Comparison of ENCODE assay signal across 39 cellular contexts in genomic region chr12:39448038-39448437, GRCh38.
"Had no signal": no experiment of that assay in that cellular context is flagged by ENCODE, and none has a peak within 500 bp of the region (broad histone marks: within the 10 kb centered on the region; RNA-seq: fewer than 3 reads in every experiment).

No MANE protein-coding gene starts in this region.

- H3K27ac ChIP-seq: adrenal gland, ascending aorta, body of pancreas, brain microvascular endothelial cell, breast epithelium, cardiac muscle cell had no signal

- H3K4me3 Mint-ChIP-seq: activated naive CD4-positive, alpha-beta T cell treated with anti-CD3 and anti-CD28 coated beads for 36 hours; activated naive CD4-positive, alpha-beta T cell treated with anti-CD3 and anti-CD28 coated beads, Interleukin-2, amount 10 ng/mL, durations not matched to agents 7 days and 5 days; activated naive CD4-positive, alpha-beta T cell treated with anti-CD3 and anti-CD28 coated beads, Interleukin-2, amount 50 U/mL, for 24 hours; activated naive CD8-positive, alpha-beta T cell; activated naive CD8-positive, alpha-beta T cell treated with anti-CD3 and anti-CD28 coated beads for 36 hours; activated naive CD8-positive, alpha-beta T cell treated with anti-CD3 and anti-CD28 coated beads, Interleukin-2, amount 10 ng/mL, durations not matched to agents 7 days and 5 days; activated naive CD8-positive, alpha-beta T cell treated with anti-CD3 and anti-CD28 coated beads, Interleukin-2, amount 50 U/mL, for 24 hours; activated T-cell treated with anti-CD3 and anti-CD28 coated beads, Interleukin-2, amount 50 U/mL, for 24 hours; activated T-cell treated with anti-CD3 and anti-CD28 coated beads, Interleukin-2, amount 50 U/mL, for 4 hours; activated T-cell treated with anti-CD3 and anti-CD28 coated beads, Interleukin-2, amount 50 U/mL, for 72 hours; activated T-helper 1 cell treated with anti-CD3 and anti-CD28 coated beads, Interleukin-12 subunit alpha, Interleukin-12 subunit beta, Interleukin-2, Interleukin-4 antibody, amounts not matched to agents 30 ng/mL and 10 ng/mL and 1 ng/mL, durations not matched to agents 14 hours and 24 hours and 36 hours; activated T-helper 17 cell treated with anti-CD3 and anti-CD28 coated beads, Interleukin-2, amount 50 U/mL, for 72 hours; central memory CD8-positive, alpha-beta T cell had no signal

- FAIRE-seq: astrocyte, bronchial epithelial cell had no signal

- H3K27ac Mint-ChIP-seq: activated naive CD4-positive, alpha-beta T cell treated with anti-CD3 and anti-CD28 coated beads for 36 hours; activated naive CD4-positive, alpha-beta T cell treated with anti-CD3 and anti-CD28 coated beads, Interleukin-2, amount 10 ng/mL, durations not matched to agents 7 days and 5 days; activated naive CD4-positive, alpha-beta T cell treated with anti-CD3 and anti-CD28 coated beads, Interleukin-2, amount 50 U/mL, for 24 hours; activated naive CD4-positive, alpha-beta T cell treated with anti-CD3 and anti-CD28 coated beads, Interleukin-2, amount 50 U/mL, for 72 hours; activated naive CD8-positive, alpha-beta T cell; activated naive CD8-positive, alpha-beta T cell treated with anti-CD3 and anti-CD28 coated beads for 36 hours; activated naive CD8-positive, alpha-beta T cell treated with anti-CD3 and anti-CD28 coated beads, Interleukin-2, amount 10 ng/mL, durations not matched to agents 7 days and 5 days; activated naive CD8-positive, alpha-beta T cell treated with anti-CD3 and anti-CD28 coated beads, Interleukin-2, amount 50 U/mL, for 24 hours; activated T-cell treated with anti-CD3 and anti-CD28 coated beads, Interleukin-2, amount 50 U/mL, for 24 hours; activated T-cell treated with anti-CD3 and anti-CD28 coated beads, Interleukin-2, amount 50 U/mL, for 72 hours; activated T-helper 1 cell treated with anti-CD3 and anti-CD28 coated beads, Interleukin-12 subunit alpha, Interleukin-12 subunit beta, Interleukin-2, Interleukin-4 antibody, amounts not matched to agents 30 ng/mL and 10 ng/mL and 1 ng/mL, durations not matched to agents 14 hours and 24 hours and 36 hours; activated T-helper 17 cell treated with anti-CD3 and anti-CD28 coated beads, Interleukin-2, amount 50 U/mL, for 72 hours; activated T-helper 2 cell treated with anti-CD3 and anti-CD28 coated beads, Interferon-gamma antibody, Interleukin-2, Interleukin-4, amounts not matched to agents 10 μg/mL and 5 μg/mL and 100 μg/mL, durations not matched to agents 14 hours and 24 hours and 36 hours had no signal

- H3K9me3 Mint-ChIP-seq: activated naive CD4-positive, alpha-beta T cell treated with anti-CD3 and anti-CD28 coated beads for 36 hours; activated naive CD4-positive, alpha-beta T cell treated with anti-CD3 and anti-CD28 coated beads, Interleukin-2, amount 10 ng/mL, durations not matched to agents 7 days and 5 days; activated naive CD4-positive, alpha-beta T cell treated with anti-CD3 and anti-CD28 coated beads, Interleukin-2, amount 50 U/mL, for 24 hours; activated naive CD4-positive, alpha-beta T cell treated with anti-CD3 and anti-CD28 coated beads, Interleukin-2, amount 50 U/mL, for 72 hours; activated naive CD8-positive, alpha-beta T cell treated with anti-CD3 and anti-CD28 coated beads for 36 hours; activated naive CD8-positive, alpha-beta T cell treated with anti-CD3 and anti-CD28 coated beads, Interleukin-2, amount 10 ng/mL, durations not matched to agents 7 days and 5 days; activated naive CD8-positive, alpha-beta T cell treated with anti-CD3 and anti-CD28 coated beads, Interleukin-2, amount 50 U/mL, for 24 hours; activated T-cell treated with anti-CD3 and anti-CD28 coated beads, Interleukin-2, amount 50 U/mL, for 24 hours; activated T-cell treated with anti-CD3 and anti-CD28 coated beads, Interleukin-2, amount 50 U/mL, for 4 hours; activated T-cell treated with anti-CD3 and anti-CD28 coated beads, Interleukin-2, amount 50 U/mL, for 72 hours; activated T-helper 1 cell treated with anti-CD3 and anti-CD28 coated beads, Interleukin-12 subunit alpha, Interleukin-12 subunit beta, Interleukin-2, Interleukin-4 antibody, amounts not matched to agents 30 ng/mL and 10 ng/mL and 1 ng/mL, durations not matched to agents 14 hours and 24 hours and 36 hours; activated T-helper 17 cell treated with anti-CD3 and anti-CD28 coated beads, Interleukin-2, amount 50 U/mL, for 72 hours; activated T-helper 2 cell treated with anti-CD3 and anti-CD28 coated beads, Interferon-gamma antibody, Interleukin-2, Interleukin-4, amounts not matched to agents 10 μg/mL and 5 μg/mL and 100 μg/mL, durations not matched to agents 14 hours and 24 hours and 36 hours; brain; central memory CD8-positive, alpha-beta T cell had no signal

- H3K36me3 Mint-ChIP-seq: activated naive CD4-positive, alpha-beta T cell treated with anti-CD3 and anti-CD28 coated beads, Interleukin-2, amount 10 ng/mL, durations not matched to agents 7 days and 5 days; activated naive CD4-positive, alpha-beta T cell treated with anti-CD3 and anti-CD28 coated beads, Interleukin-2, amount 50 U/mL, for 24 hours; activated naive CD4-positive, alpha-beta T cell treated with anti-CD3 and anti-CD28 coated beads, Interleukin-2, amount 50 U/mL, for 72 hours; activated naive CD8-positive, alpha-beta T cell; activated naive CD8-positive, alpha-beta T cell treated with anti-CD3 and anti-CD28 coated beads for 36 hours; brain had no signal

- ATAC-seq: activated naive CD4-positive, alpha-beta T cell treated with anti-CD3 and anti-CD28 coated beads, Interleukin-2, amount 50 U/mL, for 72 hours; activated naive CD8-positive, alpha-beta T cell treated with anti-CD3 and anti-CD28 coated beads, Interleukin-2, amount 50 U/mL, for 24 hours; activated T-cell treated with anti-CD3 and anti-CD28 coated beads, Interleukin-2, amount 50 U/mL, for 4 hours; activated T-cell treated with anti-CD3 and anti-CD28 coated beads, Interleukin-2, amount 50 U/mL, for 72 hours; activated T-helper 17 cell treated with anti-CD3 and anti-CD28 coated beads, Interleukin-2, amount 50 U/mL, for 72 hours; body of pancreas had no signal

- H3K4me3 ChIP-seq: adrenal gland, ascending aorta, body of pancreas, breast epithelium, cardiac muscle cell had no signal

- H3K27me3 ChIP-seq: adrenal gland, ascending aorta, body of pancreas, brain microvascular endothelial cell, breast epithelium, cardiac muscle cell had no signal

- H3K4me1 ChIP-seq: ascending aorta, breast epithelium had no signal

- H3K27me3 Mint-ChIP-seq: activated naive CD4-positive, alpha-beta T cell treated with anti-CD3 and anti-CD28 coated beads, Interleukin-2, amount 50 U/mL, for 24 hours; activated naive CD8-positive, alpha-beta T cell treated with anti-CD3 and anti-CD28 coated beads for 36 hours; activated T-helper 17 cell treated with anti-CD3 and anti-CD28 coated beads, Interleukin-2, amount 50 U/mL, for 72 hours; central memory CD8-positive, alpha-beta T cell had no signal

- DNase-seq: activated effector memory CD4-positive, alpha-beta T cell treated with anti-CD3 and anti-CD28 coated beads, Interleukin-2, amount 50 U/mL, for 16 hours; activated effector memory CD4-positive, alpha-beta T cell treated with Interleukin-2 at 50 U/mL for 16 hours; activated gamma-delta T cell; activated gamma-delta T cell treated with Interleukin-2 at 50 U/mL for 16 hours; activated naive CD4-positive, alpha-beta T cell; activated naive CD4-positive, alpha-beta T cell treated with anti-CD3 and anti-CD28 coated beads for 36 hours; activated naive CD4-positive, alpha-beta T cell treated with anti-CD3 and anti-CD28 coated beads, Interleukin-2, amount 10 ng/mL, durations not matched to agents 7 days and 5 days; activated naive CD4-positive, alpha-beta T cell treated with anti-CD3 and anti-CD28 coated beads, Interleukin-2, amount 50 U/mL, for 16 hours; activated naive CD4-positive, alpha-beta T cell treated with Interleukin-2 at 50 U/mL for 16 hours; activated naive CD8-positive, alpha-beta T cell treated with anti-CD3 and anti-CD28 coated beads for 36 hours; activated naive CD8-positive, alpha-beta T cell treated with anti-CD3 and anti-CD28 coated beads, Interleukin-2, amount 10 ng/mL, durations not matched to agents 7 days and 5 days; activated naive CD8-positive, alpha-beta T cell treated with anti-CD3 and anti-CD28 coated beads, Interleukin-2, amount 50 U/mL, for 24 hours; activated T-cell treated with anti-CD3 and anti-CD28 coated beads, Interleukin-2, amount 50 U/mL, for 24 hours; activated T-cell treated with anti-CD3 and anti-CD28 coated beads, Interleukin-2, amount 50 U/mL, for 4 hours; activated T-cell treated with anti-CD3 and anti-CD28 coated beads, Interleukin-2, amount 50 U/mL, for 48 hours; activated T-cell treated with anti-CD3 and anti-CD28 coated beads, Interleukin-2, amount 50 U/mL, for 72 hours; adrenal gland; amniotic stem cell; amygdala; anterior cingulate cortex; aorta; body of pancreas; brain microvascular endothelial cell; caudate nucleus; central memory CD4-positive, alpha-beta T cell; cerebellar nuclear complex had no signal

- H3K9me3 ChIP-seq: adrenal gland, ascending aorta, body of pancreas, breast epithelium had no signal

- H3K4me1 Mint-ChIP-seq: activated T-helper 17 cell treated with anti-CD3 and anti-CD28 coated beads, Interleukin-2, amount 50 U/mL, for 72 hours had no signal

- H3K36me3 ChIP-seq: adrenal gland, ascending aorta, brain microvascular endothelial cell, breast epithelium, cardiac muscle cell had no signal
